ENCODE assay signal across 11 cellular contexts in genomic region chr11:101553891-101554292, GRCh38. TPM values are rescaled to one million over a fixed set of nuclear protein-coding genes. Genes with fewer than 3 reads are reported as not detected.
A peak's percentile ranks its signal among the peaks of the same experiment; 100 is the strongest.
DNase-seq lines count a peak whose midpoint lies in the region; ATAC-seq and TF ChIP-seq lines count a peak whose summit lies in the region.
"Had no signal": no experiment of that assay in that cellular context is flagged by ENCODE, and none has a peak within 500 bp of the region (broad histone marks: within the 10 kb centered on the region; RNA-seq: fewer than 3 reads in every experiment).

No MANE protein-coding gene starts in this region.

- TF ChIP-seq POLR2A in testis (IDR thresholded peaks at IDR 0.05): no peak

- H3K36me3 Mint-ChIP-seq in WTC11: no peaks in the 10 kb centered on the region
- H3K36me3 Mint-ChIP-seq: natural killer cell treated with Interleukin-12 subunit alpha and Interleukin-12 subunit beta and Interleukin-15 and Interleukin-18, amount 100 ng/mL, for 72 hours had no signal

- H3K4me1 ChIP-seq in OCI-LY3 (ENCODE audit: low read length): peaks cover 19% of the 10 kb centered on the region
- H3K4me1 ChIP-seq in testis: no peaks in the 10 kb centered on the region
- H3K4me1 ChIP-seq: heart left ventricle had no signal

- H3K9ac ChIP-seq in OCI-LY3 (ENCODE audit: low read length): no peak overlapping the region

- no peak overlapping the region for H2AFZ ChIP-seq in OCI-LY3 (ENCODE audit: low read depth, low read length)

- DNase-seq in GM10248 (ENCODE audit: extremely low spot score) (peak; percentile 16), WTC11 (ENCODE audit: low spot score) (no peak), testis (no peak), NCI-H2196 treated with DMSO at 0.1 percent for 48 hours (lab: John Stamatoyannopoulos, UW; ENCODE audit: unreplicated experiment) (no peak)
- no peak for DNase-seq in effector CD8-positive, alpha-beta T cell (lab: John Stamatoyannopoulos, UW)
- DNase-seq: heart left ventricle had no signal

- H3K27me3 Mint-ChIP-seq in WTC11 (ENCODE audit: low read depth): no peaks in the 10 kb centered on the region
- H3K27me3 Mint-ChIP-seq: natural killer cell treated with Interleukin-12 subunit alpha and Interleukin-12 subunit beta and Interleukin-15 and Interleukin-18, amount 100 ng/mL, for 72 hours had no signal

- H3K27ac ChIP-seq in OCI-LY3 (ENCODE audit: low read length): no peak overlapping the region
- no peak overlapping the region for H3K27ac ChIP-seq in testis
- H3K27ac ChIP-seq: cardiac muscle cell, heart left ventricle had no signal

- H3K4me2 ChIP-seq in OCI-LY3 (ENCODE audit: low read length): peak overlapping the region; percentile 30

- H4K20me1 ChIP-seq in OCI-LY3 (ENCODE audit: insufficient read depth, low read length): no peaks in the 10 kb centered on the region

- peaks cover 5% of the 10 kb centered on the region; the same call in 1 of the 2 replicates for H3K9me3 ChIP-seq in OCI-LY3 (ENCODE audit: insufficient read depth, low read length)
- H3K9me3 ChIP-seq in testis: no peaks in the 10 kb centered on the region
- H3K9me3 ChIP-seq: heart left ventricle had no signal

- H3K36me3 ChIP-seq in OCI-LY3 (replicated peaks; ENCODE audit: low read depth, low read length) (no peaks in the 10 kb centered on the region), testis (ENCODE audit: low read depth, missing control alignments) (no peaks in the 10 kb centered on the region)
- H3K36me3 ChIP-seq: cardiac muscle cell, heart left ventricle had no signal

- H3K27me3 ChIP-seq in OCI-LY3 (ENCODE audit: low read depth, low read length): no peaks in the 10 kb centered on the region
- no peaks in the 10 kb centered on the region for H3K27me3 ChIP-seq in testis
- H3K27me3 ChIP-seq: cardiac muscle cell, heart left ventricle had no signal

- intact Hi-C loops in testis (cut with DNase I; ENCODE audit: low total_unique reads): no loop called here

- H3K4me3 ChIP-seq in OCI-LY3 (ENCODE audit: low read length): no peak overlapping the region
- no peak overlapping the region for H3K4me3 ChIP-seq in testis
- H3K4me3 ChIP-seq: cardiac muscle cell, heart left ventricle had no signal

- CTCF ChIA-PET in GM10248 (lab: Yijun Ruan, JAX) (interaction anchor here (1.3 to 1.7 kb wide), 3 partner anchors 9 to 35 kb away, joined by 3 to 4 read pairs (median 4); no protein-coding TSS in a partner anchor), WTC11 (lab: Charles Lee) (no interaction called here)

- ATAC-seq in GM19468 (IDR thresholded peaks at IDR 0.05; ENCODE audit: extremely low read depth, unreplicated experiment) (peak; percentile 94), HG03060 (IDR thresholded peaks at IDR 0.05; ENCODE audit: low read depth, unreplicated experiment) (peak; percentile 100), WTC11 (no peak)
- ATAC-seq: heart left ventricle; natural killer cell treated with Interleukin-12 subunit alpha and Interleukin-12 subunit beta and Interleukin-15 and Interleukin-18, amount 100 ng/mL, for 72 hours had no signal

- H3K27ac Mint-ChIP-seq in WTC11: no peak overlapping the region
- H3K27ac Mint-ChIP-seq: natural killer cell treated with Interleukin-12 subunit alpha and Interleukin-12 subunit beta and Interleukin-15 and Interleukin-18, amount 100 ng/mL, for 72 hours had no signal

- H3K4me1 Mint-ChIP-seq in WTC11: no peaks in the 10 kb centered on the region

- TF ChIP-seq CTCF in GM10248 (IDR thresholded peaks at IDR 0.05; ENCODE audit: control extremely low read depth, extremely low read depth, low read depth, missing control alignments): no peak
- TF ChIP-seq CTCF in OCI-LY3 (IDR thresholded peaks at IDR 0.05; ENCODE audit: low read depth, low read length): no peak
- TF ChIP-seq CTCF in WTC11 (IDR thresholded peaks at IDR 0.05): no peak
- TF ChIP-seq CTCF in testis (IDR thresholded peaks at IDR 0.05): no peak

- H3K79me2 ChIP-seq in OCI-LY3 (ENCODE audit: low read length): no peaks in the 10 kb centered on the region

- WGBS in testis, 2 donors: 65 to 74% methylated on average over 3 of the region's 3 CpGs

- POLR2A ChIA-PET in GM10248 (lab: Yijun Ruan, JAX): no interaction called here
- POLR2A ChIA-PET in WTC11 (lab: Charles Lee): no interaction called here

- no peaks in the 10 kb centered on the region for H3K9me3 Mint-ChIP-seq in WTC11

- H3K4me3 Mint-ChIP-seq in WTC11: no peak overlapping the region
- H3K4me3 Mint-ChIP-seq: natural killer cell treated with Interleukin-12 subunit alpha and Interleukin-12 subunit beta and Interleukin-15 and Interleukin-18, amount 100 ng/mL, for 72 hours had no signal

TF ChIP-seq in WTC11, 78 proteins besides CTCF, POLR2A, EP300 and RAD21:
- TF ChIP-seq NR3C1 (CRISPR knock-in tag; conservative IDR thresholded peaks at IDR 0.05; ENCODE audit: low read depth) (no peak), TEAD4 (CRISPR knock-in tag; IDR thresholded peaks at IDR 0.05) (no peak), PRRX2 (CRISPR knock-in tag; IDR thresholded peaks at IDR 0.05) (no peak), MLX (CRISPR knock-in tag; IDR thresholded peaks at IDR 0.05) (no peak), ETV6 (CRISPR knock-in tag; IDR thresholded peaks at IDR 0.05) (no peak), ZNF219 (CRISPR knock-in tag; IDR thresholded peaks at IDR 0.05; ENCODE audit: borderline replicate concordance) (no peak), E2F1 (CRISPR knock-in tag; IDR thresholded peaks at IDR 0.05) (no peak), FOXK1 (CRISPR knock-in tag; IDR thresholded peaks at IDR 0.05) (no peak), ZNF512 (CRISPR knock-in tag; IDR thresholded peaks at IDR 0.05; ENCODE audit: borderline replicate concordance) (no peak), E2F4 (CRISPR knock-in tag; IDR thresholded peaks at IDR 0.05; ENCODE audit: borderline replicate concordance, low read depth) (no peak)

RNA-seq across cellular contexts. Expression of gene TRPC6, which starts 29.9 kb away (rescaled TPM):
- total RNA-seq in WTC11 (2021) (0.23 to 1.3 TPM (median 0.46 TPM) in 3 replicates), testis (1 to 10 TPM; 3.7 to 4.1 TPM)
- 1.4 TPM for polyA plus RNA-seq in testis (ENCODE audit: insufficient read depth, low read depth, low replicate concordance)
- total RNA-seq: cardiac muscle cell; natural killer cell treated with Interleukin-12 subunit alpha and Interleukin-12 subunit beta and Interleukin-15 and Interleukin-18, amount 100 ng/mL, for 72 hours had no signal
- polyA plus RNA-seq: cardiac muscle cell had no signal
